8 cellular contexts compared by ENCODE assay signal in the genomic region with DNA sequence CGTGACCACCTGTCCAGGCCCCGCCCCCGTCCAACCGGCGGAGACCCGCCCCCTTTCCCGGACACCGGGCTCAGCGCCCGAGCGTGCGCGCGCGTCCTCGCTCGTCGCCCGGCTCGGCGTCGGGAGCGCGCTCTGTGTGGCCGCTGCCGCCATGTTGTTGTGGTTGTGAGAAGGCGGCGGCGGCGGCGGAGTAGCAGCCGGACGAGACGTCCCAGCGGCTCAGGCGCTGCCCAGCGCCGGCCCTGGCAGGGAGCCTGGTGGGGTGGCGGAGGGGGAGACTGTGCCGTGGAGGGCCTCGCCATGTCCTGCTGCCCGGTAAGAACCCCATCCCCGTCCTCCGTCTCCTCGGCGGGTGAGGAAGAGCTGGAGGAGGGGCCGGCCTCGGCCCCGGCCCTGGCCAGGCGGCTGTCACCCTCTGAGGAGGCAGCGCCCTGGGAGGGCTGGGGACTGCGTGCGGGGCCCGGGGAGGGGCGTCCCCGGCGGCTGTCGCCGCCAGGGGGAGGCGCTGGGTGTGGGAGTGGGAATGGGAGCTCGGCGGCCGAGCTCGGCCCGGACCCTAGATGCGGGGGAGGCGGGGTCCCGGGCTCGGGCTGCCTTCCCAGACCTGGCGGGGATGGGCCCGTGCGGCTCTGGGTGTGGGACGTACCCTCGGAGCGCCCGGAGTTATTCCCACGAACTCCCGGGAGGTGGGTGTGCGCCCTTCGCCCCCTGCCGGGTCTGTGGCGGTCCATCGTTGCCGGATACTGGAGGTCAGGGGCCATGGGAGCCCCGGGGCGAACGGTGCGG. TPM values are rescaled to one million over a fixed set of nuclear protein-coding genes. Genes with fewer than 3 reads are reported as not detected.
DNase-seq lines count a peak whose midpoint lies in the region; ATAC-seq and TF ChIP-seq lines count a peak whose summit lies in the region.

A gene (plus strand): TSS at position 130 of the 786 bp plus-strand sequence. CDS start 87,886 bp downstream, outside the sequence.

- POLR2A ChIA-PET in AG04450 (lab: Yijun Ruan, JAX), result interaction anchor here (0.5 to 1.1 kb wide), 7 partner anchors 19 to 305 kb away, joined by 3 to 5 read pairs (median 4); a partner anchor contains a TSS

- TF ChIP-seq CTCF in AG04450 (IDR thresholded peaks at IDR 0.05; ENCODE audit: low read depth, low read length) (peak; percentile 31; the same call in 1 of the 2 replicates), liver (IDR thresholded peaks at IDR 0.05; ENCODE audit: low read depth, low read length, missing input control) (peak; percentile 19)

- peak; percentile 41 for ATAC-seq in GM18873 (IDR thresholded peaks at IDR 0.05; ENCODE audit: low FRiP score, unreplicated experiment)
- peak; percentile 68 for ATAC-seq in HG03342 (IDR thresholded peaks at IDR 0.05; ENCODE audit: unreplicated experiment)

- H3K27me3 Mint-ChIP-seq in dendritic cell treated with granulocyte-macrophage colony-stimulating factor and Interleukin-4, amounts not matched to agents 40 ng/mL and 50 ng/mL, for 4 days, result no peaks in the 10 kb centered on the region

- WGBS in liver, result under 1% methylated on average over 88 of the region's 88 CpGs

- peak within 1 kb of the TSS; percentile 88 for H3K4me3 Mint-ChIP-seq in dendritic cell treated with granulocyte-macrophage colony-stimulating factor and Interleukin-4, amounts not matched to agents 40 ng/mL and 50 ng/mL, for 4 days

- CTCF ChIA-PET in AG04450 (lab: Charles Lee), result interaction anchor here (0.6 to 0.9 kb wide), 7 partner anchors 12 to 1489 kb away, joined by 3 to 7 read pairs (median 4); no protein-coding TSS in a partner anchor

- no peaks in the 10 kb centered on the region for H3K9me3 Mint-ChIP-seq in dendritic cell treated with granulocyte-macrophage colony-stimulating factor and Interleukin-4, amounts not matched to agents 40 ng/mL and 50 ng/mL, for 4 days

- TF ChIP-seq RAD21 in liver (IDR thresholded peaks at IDR 0.05), result peak; percentile 25 to 26

- peaks cover 11% of the 10 kb centered on the region for H3K36me3 Mint-ChIP-seq in dendritic cell treated with granulocyte-macrophage colony-stimulating factor and Interleukin-4, amounts not matched to agents 40 ng/mL and 50 ng/mL, for 4 days (ENCODE audit: low read depth)

- peaks cover 3% of the 10 kb centered on the region for H3K9me3 ChIP-seq in AG04450 (ENCODE audit: control insufficient read depth, insufficient read depth, low read length)
- H3K9me3 ChIP-seq in liver (ENCODE audit: control insufficient read depth in 4 of 4, low read length in 3 of 4), result no peaks in the 10 kb centered on the region

- no peaks in the 10 kb centered on the region for H3K36me3 ChIP-seq in liver (ENCODE audit: control insufficient read depth in 4 of 4, insufficient read depth in 3 of 4, low read depth in 1 of 4, low read length in 3 of 4)

- H3K9ac ChIP-seq in liver (ENCODE audit: low read depth in 1 of 2, low read length in 2 of 2), result peak within 1 kb of the TSS; percentile 78 to 85

- intact Hi-C loops in dendritic cell treated with granulocyte-macrophage colony-stimulating factor and Interleukin-4, amounts not matched to agents 40 ng/mL and 50 ng/mL, for 4 days (cut with micrococcal nuclease), result no loop called here

- H3K27ac Mint-ChIP-seq in dendritic cell treated with granulocyte-macrophage colony-stimulating factor and Interleukin-4, amounts not matched to agents 40 ng/mL and 50 ng/mL, for 4 days, result peak within 1 kb of the TSS; percentile 87

- H3K27me3 ChIP-seq in AG04450 (ENCODE audit: control insufficient read depth, insufficient read depth, low read length) (no peaks in the 10 kb centered on the region), liver (ENCODE audit: control insufficient read depth in 4 of 4, insufficient read depth in 4 of 4, low read length in 3 of 4) (no peaks in the 10 kb centered on the region)

- peaks cover 10% of the 10 kb centered on the region for H3K4me1 Mint-ChIP-seq in dendritic cell treated with granulocyte-macrophage colony-stimulating factor and Interleukin-4, amounts not matched to agents 40 ng/mL and 50 ng/mL, for 4 days (ENCODE audit: low read depth)

- peaks cover 5 to 23% (median 12%) of the 10 kb centered on the region in 4 donors for H3K4me1 ChIP-seq in liver (ENCODE audit: control insufficient read depth in 4 of 4, insufficient read depth in 4 of 4, low read length in 3 of 4)

- DNase-seq in AG04450 (ENCODE audit: low read depth, low spot score), result peak; percentile 66
- peak; percentile 61 for DNase-seq in NCI-H526 treated with DMSO at 0.1 percent for 48 hours (lab: John Stamatoyannopoulos, UW)
- DNase-seq in activated CD4-positive, alpha-beta T cell treated with anti-CD3 and anti-CD28 coated beads, Interleukin-2, amount 50 U/mL, for 4 hours, result peak; percentile 89
- peak; percentile 94 for DNase-seq in stimulated activated CD4-positive, alpha-beta T cell treated with anti-CD3 and anti-CD28 coated beads, Interleukin-4, amount 100 ng/mL, for 1 hour

- H3K27ac ChIP-seq in AG04450 (ENCODE audit: low read depth, low read length), result peak within 1 kb of the TSS; percentile 77
- peak within 1 kb of the TSS; percentile 95 to 99 for H3K27ac ChIP-seq in liver (ENCODE audit: low read depth in 1 of 2, low read length in 2 of 2)

- H3K4me3 ChIP-seq in AG04450 (ENCODE audit: low read depth, low read length) (peak within 1 kb of the TSS; percentile 95), liver (ENCODE audit: low read depth in 1 of 3, low read length in 3 of 3) (peak within 1 kb of the TSS; percentile 57 to 100 (median 91))

TF ChIP-seq in liver, 16 proteins besides CTCF, POLR2A, EP300 and RAD21:
- TF ChIP-seq FOXA1 (IDR thresholded peaks at IDR 0.05) (no peak), TAF1 (conservative IDR thresholded peaks at IDR 0.05) (no peak), NR2F2 (IDR thresholded peaks at IDR 0.05) (peak; percentile 18), YY1 (IDR thresholded peaks at IDR 0.05) (peak; percentile 90), FOXA2 (IDR thresholded peaks at IDR 0.05) (no peak)

RNA-seq across cellular contexts. Expression of the gene that starts here (rescaled TPM):
- 27.8 and 28.8 TPM in 2 replicates for polyA plus RNA-seq in AG04450 (2011; rRNA removed)
- polyA minus RNA-seq in AG04450 (2011; rRNA and poly(A)+ RNA removed), result 47.8 and 55.7 TPM in 2 replicates
- total RNA-seq in liver, result 10 to 100 TPM; 27.0 to 38.8 TPM
- 1 to 10 TPM; 6.0 to 7.2 TPM for polyA plus RNA-seq in liver

Comparison
In these comparisons a context has a peak if more than half of its experiments do, and no peak if none do; other contexts are left out.
1. Peak in every context shown above with its lines: DNase-seq, ATAC-seq, H3K4me3 ChIP-seq and H3K27ac ChIP-seq.